ENCODE assay signal across 32 cellular contexts in the genomic region with DNA sequence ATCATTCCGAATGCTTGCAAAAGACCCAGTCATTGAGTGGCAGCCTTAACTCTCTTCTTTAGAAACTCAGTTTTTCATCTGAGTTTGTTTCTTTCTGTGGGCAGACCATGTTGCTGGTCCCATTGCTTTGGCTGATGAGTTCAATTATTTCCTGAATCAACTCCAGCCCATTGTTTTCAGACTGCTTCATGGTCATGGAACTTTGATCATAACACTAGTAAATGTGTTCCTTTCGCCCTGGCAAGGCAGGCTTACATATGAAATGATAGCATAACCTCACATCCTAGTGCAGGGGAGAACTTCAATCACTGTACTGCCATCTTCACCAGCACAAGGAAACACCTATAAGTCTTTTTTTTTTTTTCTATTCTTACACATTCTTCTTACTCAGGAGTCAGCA.
"Had no signal": no experiment of that assay in that cellular context is flagged by ENCODE, and none has a peak within 500 bp of the region (broad histone marks: within the 10 kb centered on the region; RNA-seq: fewer than 3 reads in every experiment).

No MANE protein-coding gene starts in this region.

- H3K36me3 Mint-ChIP-seq: activated naive CD4-positive, alpha-beta T cell treated with anti-CD3 and anti-CD28 coated beads, Interleukin-2, amount 50 U/mL, for 24 hours; T-cell had no signal

- H3K27ac ChIP-seq: ascending aorta, cardiac muscle cell, KMS-11, SJSA1, VCaP had no signal

- H3K4me3 ChIP-seq: ascending aorta, cardiac muscle cell, SJSA1 had no signal

- ATAC-seq: activated CD8-positive, alpha-beta memory T cell treated with anti-CD3 and anti-CD28 coated beads, Interleukin-2, amount 10 ng/mL, durations not matched to agents 7 days and 5 days; Panc1; SK-N-SH treated with all-trans-retinoic acid at 6 μM for 48 hours; T-cell; T-helper 17 cell had no signal

- H3K9me3 Mint-ChIP-seq: activated CD4-positive, alpha-beta memory T cell treated with anti-CD3 and anti-CD28 coated beads, Interleukin-2, amount 10 ng/mL, durations not matched to agents 7 days and 5 days; activated naive CD4-positive, alpha-beta T cell treated with anti-CD3 and anti-CD28 coated beads, Interleukin-2, amount 50 U/mL, for 24 hours; T-cell had no signal

- H3K27me3 ChIP-seq: ascending aorta, cardiac muscle cell, SJSA1 had no signal

- H3K36me3 ChIP-seq: ascending aorta, cardiac muscle cell, SJSA1 had no signal

- DNase-seq: activated CD4-positive, alpha-beta memory T cell treated with anti-CD3 and anti-CD28 coated beads, Interleukin-2, amount 10 ng/mL, durations not matched to agents 7 days and 5 days; activated CD4-positive, alpha-beta T cell treated with anti-CD3 and anti-CD28 coated beads for 1 hour; activated CD4-positive, alpha-beta T cell treated with anti-CD3 and anti-CD28 coated beads for 48 hours; activated CD4-positive, CD25-positive, alpha-beta regulatory T cell; activated CD8-positive, alpha-beta memory T cell treated with anti-CD3 and anti-CD28 coated beads for 24 hours; activated CD8-positive, alpha-beta memory T cell treated with anti-CD3 and anti-CD28 coated beads, Interleukin-2, amount 10 ng/mL, durations not matched to agents 7 days and 5 days; activated CD8-positive, alpha-beta memory T cell treated with anti-CD3 and anti-CD28 coated beads, Interleukin-2, amount 50 U/mL, for 48 hours; activated effector memory CD4-positive, alpha-beta T cell treated with Interleukin-2 at 50 U/mL for 16 hours; activated naive CD4-positive, alpha-beta T cell; activated naive CD8-positive, alpha-beta T cell treated with anti-CD3 and anti-CD28 coated beads, Interleukin-2, amount 10 ng/mL, durations not matched to agents 7 days and 5 days; activated T-cell treated with anti-CD3 and anti-CD28 coated beads, Interleukin-2, amount 50 U/mL, for 48 hours; amygdala; MM.1S; MV-4-11; NCI-H1092; NCI-H1436 treated with DMSO at 0.1 percent for 48 hours; NCI-H1694 treated with DMSO at 0.1 percent for 48 hours; NCI-H2029; NCI-H345; NCI-H524 treated with DMSO at 0.1 percent for 48 hours; RPMI8226; SHP77 treated with DMSO at 0.1 percent for 48 hours; T-cell; T-helper 17 cell had no signal

- H3K27me3 Mint-ChIP-seq: activated CD4-positive, alpha-beta memory T cell treated with anti-CD3 and anti-CD28 coated beads, Interleukin-2, amount 10 ng/mL, durations not matched to agents 7 days and 5 days; activated CD8-positive, alpha-beta memory T cell treated with anti-CD3 and anti-CD28 coated beads, Interleukin-2, amount 10 ng/mL, durations not matched to agents 7 days and 5 days; activated naive CD4-positive, alpha-beta T cell treated with anti-CD3 and anti-CD28 coated beads, Interleukin-2, amount 50 U/mL, for 24 hours; activated naive CD8-positive, alpha-beta T cell treated with anti-CD3 and anti-CD28 coated beads, Interleukin-2, amount 10 ng/mL, durations not matched to agents 7 days and 5 days; T-cell; T-helper 17 cell had no signal

- H3K4me3 Mint-ChIP-seq: activated CD4-positive, alpha-beta memory T cell treated with anti-CD3 and anti-CD28 coated beads, Interleukin-2, amount 10 ng/mL, durations not matched to agents 7 days and 5 days; activated CD8-positive, alpha-beta memory T cell treated with anti-CD3 and anti-CD28 coated beads, Interleukin-2, amount 10 ng/mL, durations not matched to agents 7 days and 5 days; activated naive CD4-positive, alpha-beta T cell treated with anti-CD3 and anti-CD28 coated beads, Interleukin-2, amount 50 U/mL, for 24 hours; activated naive CD8-positive, alpha-beta T cell treated with anti-CD3 and anti-CD28 coated beads, Interleukin-2, amount 10 ng/mL, durations not matched to agents 7 days and 5 days; T-cell; T-helper 17 cell had no signal

- H3K9me3 ChIP-seq: ascending aorta, SJSA1 had no signal

- H3K4me1 ChIP-seq: ascending aorta had no signal

- H3K27ac Mint-ChIP-seq: activated CD4-positive, alpha-beta memory T cell treated with anti-CD3 and anti-CD28 coated beads, Interleukin-2, amount 10 ng/mL, durations not matched to agents 7 days and 5 days; activated CD8-positive, alpha-beta memory T cell treated with anti-CD3 and anti-CD28 coated beads, Interleukin-2, amount 10 ng/mL, durations not matched to agents 7 days and 5 days; activated naive CD4-positive, alpha-beta T cell treated with anti-CD3 and anti-CD28 coated beads, Interleukin-2, amount 50 U/mL, for 24 hours; activated naive CD8-positive, alpha-beta T cell treated with anti-CD3 and anti-CD28 coated beads, Interleukin-2, amount 10 ng/mL, durations not matched to agents 7 days and 5 days; T-cell had no signal
